In genomic region chr2:70861774-70862644, GRCh38 we compare ENCODE assay signal across 8 cellular contexts. TPM values are rescaled to one million over a fixed set of nuclear protein-coding genes. Genes with fewer than 3 reads are reported as not detected.
DNase-seq lines count a peak whose midpoint lies in the region; ATAC-seq, FAIRE-seq and TF ChIP-seq lines count a peak whose summit lies in the region.

No MANE protein-coding gene starts in this region.

- DNase-seq in ELF-1 (ENCODE audit: low read depth, low spot score) (peak; percentile 94), HS-5 (ENCODE audit: low read depth) (peak; percentile 30), NT2/D1 (ENCODE audit: low read depth, low spot score) (peak; percentile 73), endothelial cell of umbilical vein (ENCODE audit: low read depth, low spot score) (peak; percentile 79), middle frontal gyrus (ENCODE audit: extremely low spot score, low spot score) (peak; percentile 56)
- DNase-seq in activated CD8-positive, alpha-beta memory T cell treated with anti-CD3 and anti-CD28 coated beads, Interleukin-2, amount 50 U/mL, for 1 hour (ENCODE audit: extremely low read depth), result peak; percentile 34
- peak; percentile 59 for DNase-seq in stimulated activated CD8-positive, alpha-beta memory T cell treated with anti-CD3 and anti-CD28 coated beads, Interleukin-4, amount 100 ng/mL, for 24 hours (ENCODE audit: low read depth)

- dilution Hi-C loops in endothelial cell of umbilical vein (cut with MboI; ENCODE audit: extremely low pct_ligation_motif_present, low sequenced_read_pairs), result no loop called here

- H3K79me2 ChIP-seq in endothelial cell of umbilical vein (ENCODE audit: control insufficient read depth, insufficient read depth, low read length), result no peaks in the 10 kb centered on the region

- TF ChIP-seq CTCF in endothelial cell of umbilical vein (IDR thresholded peaks at IDR 0.05; ENCODE audit: extremely low read depth in 1 of 2, insufficient read depth in 1 of 2, low read depth in 1 of 2, low read length in 2 of 2), result peak; percentile 95 to 99

- H3K36me3 ChIP-seq in NT2/D1 (ENCODE audit: insufficient read depth, insufficient read length, low read length), result no peaks in the 10 kb centered on the region
- H3K36me3 ChIP-seq in endothelial cell of umbilical vein (ENCODE audit: control insufficient read depth in 2 of 2, extremely low read depth in 1 of 2, insufficient read depth in 2 of 2, low read length in 2 of 2), result no peaks in the 10 kb centered on the region

- no peaks in the 10 kb centered on the region for H3K4me1 ChIP-seq in NT2/D1 (ENCODE audit: insufficient read depth, insufficient read length)
- H3K4me1 ChIP-seq in endothelial cell of umbilical vein (ENCODE audit: control insufficient read depth, extremely low read depth, insufficient read depth, low read length), result no peaks in the 10 kb centered on the region

- H3K27me3 ChIP-seq in NT2/D1 (ENCODE audit: insufficient read depth, insufficient read length), result peaks cover 43% of the 10 kb centered on the region
- H3K27me3 ChIP-seq in endothelial cell of umbilical vein (ENCODE audit: control insufficient read depth in 2 of 2, insufficient read depth in 2 of 2, low read length in 2 of 2), result peaks cover 36 to 50% of the 10 kb centered on the region in 2 experiments

- no TSS peak for BruUV-seq in endothelial cell of umbilical vein (replicated peaks; lab: Mats Ljungman, UMichigan)

- H3K4me3 ChIP-seq in NT2/D1 (ENCODE audit: insufficient read length, low read depth) (no peak overlapping the region), endothelial cell of umbilical vein (replicated peaks in 1 of 3; ENCODE audit: insufficient read depth in 1 of 3, low read depth in 1 of 3, low read length in 3 of 3) (no peak overlapping the region)

- CTCF ChIA-PET in endothelial cell of umbilical vein (lab: Charles Lee), result interaction anchor here (1.1 to 4.4 kb wide), 5 partner anchors 10 to 86 kb away, joined by 3 to 36 read pairs (median 5); partner anchors contain the start of gene FIGLA

- ATAC-seq in GM21825 (IDR thresholded peaks at IDR 0.05; ENCODE audit: unreplicated experiment), result no peak

- no peaks in the 10 kb centered on the region for H4K20me1 ChIP-seq in endothelial cell of umbilical vein (replicated peaks; ENCODE audit: control insufficient read depth, extremely low read depth, insufficient read depth, low read length)

- POLR2A ChIA-PET in endothelial cell of umbilical vein (lab: Charles Lee), result no interaction called here

- no peak overlapping the region for H3K4me2 ChIP-seq in endothelial cell of umbilical vein (ENCODE audit: insufficient read depth, low read length)

- H3K27ac ChIP-seq in endothelial cell of umbilical vein (ENCODE audit: insufficient read depth, low read depth, low read length), result no peak overlapping the region

- no peak overlapping the region for H2AFZ ChIP-seq in endothelial cell of umbilical vein (ENCODE audit: low read depth, low read length)

- no peak for TF ChIP-seq POLR2A in endothelial cell of umbilical vein (IDR thresholded peaks at IDR 0.05; ENCODE audit: low read depth, low read length)

- no peaks in the 10 kb centered on the region for H3K9me3 ChIP-seq in NT2/D1 (ENCODE audit: insufficient read depth, low read length)
- no peaks in the 10 kb centered on the region for H3K9me3 ChIP-seq in endothelial cell of umbilical vein (replicated peaks; ENCODE audit: control insufficient read depth, insufficient read depth, low read length)

- intact Hi-C loops in endothelial cell of umbilical vein (cut with micrococcal nuclease), result loop anchor here (1.0 to 5.0 kb wide), 3 partner anchors 73 to 560 kb away; partner anchors contain the start of gene FAM136A

- no peaks in the 10 kb centered on the region for H3K9me1 ChIP-seq in endothelial cell of umbilical vein (replicated peaks; ENCODE audit: control insufficient read depth, extremely low read depth, insufficient read depth, low read length)

- peak; percentile 83 for FAIRE-seq in endothelial cell of umbilical vein (lab: Jason Lieb, UNC)

- H3K9ac ChIP-seq in NT2/D1 (ENCODE audit: insufficient read length, low read depth), result peak overlapping the region; percentile 36
- no peak overlapping the region for H3K9ac ChIP-seq in endothelial cell of umbilical vein (replicated peaks; ENCODE audit: extremely low read depth, insufficient read depth, low read length)

TF ChIP-seq in endothelial cell of umbilical vein, 7 proteins besides CTCF, POLR2A, EP300 and RAD21:
- TF ChIP-seq JUN (IDR thresholded peaks at IDR 0.05; ENCODE audit: borderline replicate concordance, insufficient read depth, insufficient read length, low read depth) (no peak), MAX (IDR thresholded peaks at IDR 0.05; ENCODE audit: insufficient read depth, insufficient read length) (no peak), GATA2 (IDR thresholded peaks at IDR 0.05; ENCODE audit: insufficient read depth, insufficient read length, low read depth, low read length) (no peak), MYC (IDR thresholded peaks at IDR 0.05; ENCODE audit: low read depth, low read length) (no peak), EZH2 (IDR thresholded peaks at IDR 0.05; ENCODE audit: borderline replicate concordance, low read depth, low read length, severe bottlenecking) (no peak), POLR2AphosphoS5 (IDR thresholded peaks at IDR 0.05; ENCODE audit: insufficient read depth, low read depth, low read length) (no peak), FOS (IDR thresholded peaks at IDR 0.05; ENCODE audit: borderline replicate concordance, insufficient read depth, low read length) (no peak)
TF ChIP-seq in endothelial cell of umbilical vein: peak in this region for 0.

RNA-seq across cellular contexts. Expression of gene CD207, which starts 26.4 kb away (rescaled TPM):
- not detected in 2 replicates for total RNA-seq in endothelial cell of umbilical vein
- polyA plus RNA-seq in endothelial cell of umbilical vein, result not detected in 2 replicates
- not detected in 2 replicates for polyA plus RNA-seq in endothelial cell of umbilical vein (2011; cell fraction: cytosol; rRNA removed)
- polyA plus RNA-seq in endothelial cell of umbilical vein (2011; cell fraction: nucleus; rRNA removed), result 0.07 TPM in 1 of 2 replicates, not detected in the other
- polyA plus RNA-seq in endothelial cell of umbilical vein (2012), result not detected in 2 replicates
- polyA minus RNA-seq in endothelial cell of umbilical vein, result not detected in 2 replicates
- not detected for polyA minus RNA-seq in endothelial cell of umbilical vein (2011; cell fraction: cytosol; rRNA and poly(A)+ RNA removed)
- not detected in 2 replicates for polyA minus RNA-seq in endothelial cell of umbilical vein (2011; cell fraction: nucleus; rRNA and poly(A)+ RNA removed)

RNA-seq across cellular contexts. Expression of gene VAX2, which starts 38.4 kb away (rescaled TPM):
- total RNA-seq in endothelial cell of umbilical vein, result 0.28 TPM in 1 of 2 replicates, not detected in the other
- 0.57 and 0.89 TPM in 2 replicates for polyA plus RNA-seq in endothelial cell of umbilical vein
- polyA plus RNA-seq in endothelial cell of umbilical vein (2011; cell fraction: cytosol; rRNA removed), result 0.21 and 0.25 TPM in 2 replicates
- polyA plus RNA-seq in endothelial cell of umbilical vein (2011; cell fraction: nucleus; rRNA removed), result 0.95 and 1.2 TPM in 2 replicates
- 0.51 and 2.0 TPM in 2 replicates for polyA plus RNA-seq in endothelial cell of umbilical vein (2012)
- polyA minus RNA-seq in endothelial cell of umbilical vein, result 0.15 TPM in 1 of 2 replicates, not detected in the other
- polyA minus RNA-seq in endothelial cell of umbilical vein (2011; cell fraction: cytosol; rRNA and poly(A)+ RNA removed), result not detected
- 0.38 and 0.67 TPM in 2 replicates for polyA minus RNA-seq in endothelial cell of umbilical vein (2011; cell fraction: nucleus; rRNA and poly(A)+ RNA removed)

RNA-seq across cellular contexts. Expression of gene CLEC4F, which starts 41.6 kb away (rescaled TPM):
- not detected in 2 replicates for total RNA-seq in endothelial cell of umbilical vein
- not detected in 2 replicates for polyA plus RNA-seq in endothelial cell of umbilical vein
- polyA plus RNA-seq in endothelial cell of umbilical vein (2011; cell fraction: cytosol; rRNA removed), result not detected in 2 replicates
- polyA plus RNA-seq in endothelial cell of umbilical vein (2011; cell fraction: nucleus; rRNA removed), result 0.07 TPM in 1 of 2 replicates, not detected in the other
- polyA plus RNA-seq in endothelial cell of umbilical vein (2012), result not detected in 2 replicates
- polyA minus RNA-seq in endothelial cell of umbilical vein, result not detected in 2 replicates
- polyA minus RNA-seq in endothelial cell of umbilical vein (2011; cell fraction: cytosol; rRNA and poly(A)+ RNA removed), result not detected
- not detected in 2 replicates for polyA minus RNA-seq in endothelial cell of umbilical vein (2011; cell fraction: nucleus; rRNA and poly(A)+ RNA removed)

Comparison
In these comparisons a context has a peak if more than half of its experiments do, and no peak if none do; other contexts are left out.
1. DNase-seq: peak in every context shown above with its lines; median percentile 94 in ELF-1; 79 in endothelial cell of umbilical vein; 73 in NT2/D1; 59 in stimulated activated CD8-positive, alpha-beta memory T cell treated with anti-CD3 and anti-CD28 coated beads, Interleukin-4, amount 100 ng/mL, for 24 hours; 56 in middle frontal gyrus; 34 in activated CD8-positive, alpha-beta memory T cell treated with anti-CD3 and anti-CD28 coated beads, Interleukin-2, amount 50 U/mL, for 1 hour; 30 in HS-5.